6 cellular contexts compared by ENCODE assay signal in the genomic region with DNA sequence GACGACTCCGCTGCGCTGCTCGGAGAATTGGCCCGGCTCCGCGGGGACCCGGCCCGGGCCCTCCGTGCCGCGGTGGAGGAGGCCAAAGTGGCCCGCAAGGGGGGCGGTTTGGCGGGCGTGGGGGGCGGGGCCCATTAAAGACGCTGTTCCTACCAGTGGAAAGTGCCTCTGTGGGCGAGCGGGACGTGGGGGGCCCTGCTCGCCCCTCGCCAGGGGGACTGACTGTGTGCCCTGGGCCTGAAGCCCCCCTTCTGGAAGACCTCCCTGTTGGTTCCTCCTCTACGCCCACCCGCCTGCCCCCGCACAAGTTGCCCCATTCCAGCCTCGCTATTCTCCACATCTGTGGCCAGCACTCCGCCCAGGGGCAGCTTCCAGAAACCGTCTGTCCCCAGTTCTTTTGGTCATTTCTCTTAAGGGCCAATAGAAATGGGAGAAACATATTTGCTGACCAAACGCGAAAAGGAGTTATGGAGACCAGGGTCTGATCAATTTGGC. TPM values are rescaled to one million over a fixed set of nuclear protein-coding genes. Genes with fewer than 3 reads are reported as not detected.
DNase-seq lines count a peak whose midpoint lies in the region; ATAC-seq, FAIRE-seq and TF ChIP-seq lines count a peak whose summit lies in the region.

No MANE protein-coding gene starts in this region.

- DNase-seq in A549 (ENCODE audit: low read depth in 1 of 2, low spot score in 1 of 2), result no peak
- no peak for DNase-seq in RWPE2 (ENCODE audit: low spot score)
- DNase-seq in COLO668 (lab: John Stamatoyannopoulos, UW; ENCODE audit: unreplicated experiment), result no peak
- no peak for DNase-seq in NCI-H446 (lab: John Stamatoyannopoulos, UW)

- no peak for TF ChIP-seq RAD21 in A549 (conservative IDR thresholded peaks at IDR 0.05 in 1 of 2, IDR thresholded peaks at IDR 0.05 in 1 of 2)

- 51% methylated on average over 27 of the region's 31 CpGs for WGBS in A549 (ENCODE audit: missing lambda C conversion rate)

- TF ChIP-seq EP300 in A549 (IDR thresholded peaks at IDR 0.05), result no peak

- H3K27ac ChIP-seq in A549, result peak overlapping the region in 1 of 2 experiments; percentile 71; a peak in 3 of 6 replicates
- H3K27ac ChIP-seq in RWPE2 (ENCODE audit: poor library complexity, severe bottlenecking), result peak overlapping the region; percentile 82

- H3K36me3 ChIP-seq in RWPE2 (ENCODE audit: low read depth), result no peaks in the 10 kb centered on the region

- H3K27me3 ChIP-seq in RWPE2 (ENCODE audit: insufficient read depth, poor library complexity, severe bottlenecking), result no peaks in the 10 kb centered on the region

- H3K9me3 ChIP-seq in A549 (no peaks in the 10 kb centered on the region), RWPE2 (ENCODE audit: severe bottlenecking) (no peaks in the 10 kb centered on the region), iPS-18c (ENCODE audit: control insufficient read depth, insufficient read depth, low read length) (no peaks in the 10 kb centered on the region)

- H3K4me3 ChIP-seq in A549, result peak overlapping the region; percentile 55; the same call in 2 of the 3 replicates
- H3K4me3 ChIP-seq in RWPE2 (ENCODE audit: severe bottlenecking), result peak overlapping the region; percentile 44
- peak overlapping the region; percentile 75 for H3K4me3 ChIP-seq in iPS-18c (ENCODE audit: insufficient read depth, low read depth, low read length)

- peaks cover 31% of the 10 kb centered on the region for H3K4me1 ChIP-seq in A549
- H3K4me1 ChIP-seq in RWPE2 (ENCODE audit: insufficient read depth, poor library complexity, severe bottlenecking), result peaks cover 5% of the 10 kb centered on the region

- CTCF ChIA-PET in A549 (lab: Yijun Ruan, JAX), result interaction anchor here (0.6 to 17.0 kb wide), 59 partner anchors 12 to 301 kb away, joined by 3 to 342 read pairs (median 7); a partner anchor contains a TSS

- TF ChIP-seq CTCF in A549 (IDR thresholded peaks at IDR 0.05), result no peak
- TF ChIP-seq CTCF in RWPE2 (IDR thresholded peaks at IDR 0.05; ENCODE audit: poor library complexity, severe bottlenecking), result peak; percentile 82

- H3K4me2 ChIP-seq in A549, result peak overlapping the region; percentile 86

- POLR2A ChIA-PET in A549 (lab: Yijun Ruan, JAX), result interaction anchor here (0.6 to 3.0 kb wide), 12 partner anchors 17 to 250 kb away, joined by 3 to 31 read pairs (median 4); a partner anchor contains a TSS

- FAIRE-seq in A549 (lab: Jason Lieb, UNC), result no peak

- ATAC-seq in A549, result no peak
- no peak for ATAC-seq in RWPE2 (ENCODE audit: low read depth)
- ATAC-seq in GM18519 (IDR thresholded peaks at IDR 0.05; ENCODE audit: low FRiP score, unreplicated experiment), result no peak

- TF ChIP-seq POLR2A in A549 (IDR thresholded peaks at IDR 0.05; ENCODE audit: low read length), result no peak

TF ChIP-seq in A549, 52 proteins besides CTCF, POLR2A, EP300 and RAD21:
- TF ChIP-seq MAFK (IDR thresholded peaks at IDR 0.05; ENCODE audit: partially characterized antibody) (peak; percentile 2), FOXS1 (CRISPR knock-in tag; IDR thresholded peaks at IDR 0.05) (no peak), HDAC2 (IDR thresholded peaks at IDR 0.05) (no peak), RNF2 (IDR thresholded peaks at IDR 0.05; ENCODE audit: borderline replicate concordance, low read depth) (peak; percentile 88; the same call in 1 of the 2 replicates), ZSCAN20 (CRISPR knock-in tag; IDR thresholded peaks at IDR 0.05) (no peak), NPAS2 (CRISPR knock-in tag; IDR thresholded peaks at IDR 0.05; ENCODE audit: borderline replicate concordance) (no peak)
- TF ChIP-seq, protein P1, sequence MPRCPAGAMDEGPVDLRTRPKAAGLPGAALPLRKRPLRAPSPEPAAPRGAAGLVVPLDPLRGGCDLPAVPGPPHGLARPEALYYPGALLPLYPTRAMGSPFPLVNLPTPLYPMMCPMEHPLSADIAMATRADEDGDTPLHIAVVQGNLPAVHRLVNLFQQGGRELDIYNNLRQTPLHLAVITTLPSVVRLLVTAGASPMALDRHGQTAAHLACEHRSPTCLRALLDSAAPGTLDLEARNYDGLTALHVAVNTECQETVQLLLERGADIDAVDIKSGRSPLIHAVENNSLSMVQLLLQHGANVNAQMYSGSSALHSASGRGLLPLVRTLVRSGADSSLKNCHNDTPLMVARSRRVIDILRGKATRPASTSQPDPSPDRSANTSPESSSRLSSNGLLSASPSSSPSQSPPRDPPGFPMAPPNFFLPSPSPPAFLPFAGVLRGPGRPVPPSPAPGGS (IDR thresholded peaks at IDR 0.05), result no peak
- TF ChIP-seq, protein P2, sequence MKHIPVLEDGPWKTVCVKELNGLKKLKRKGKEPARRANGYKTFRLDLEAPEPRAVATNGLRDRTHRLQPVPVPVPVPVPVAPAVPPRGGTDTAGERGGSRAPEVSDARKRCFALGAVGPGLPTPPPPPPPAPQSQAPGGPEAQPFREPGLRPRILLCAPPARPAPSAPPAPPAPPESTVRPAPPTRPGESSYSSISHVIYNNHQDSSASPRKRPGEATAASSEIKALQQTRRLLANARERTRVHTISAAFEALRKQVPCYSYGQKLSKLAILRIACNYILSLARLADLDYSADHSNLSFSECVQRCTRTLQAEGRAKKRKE (CRISPR knock-in tag; IDR thresholded peaks at IDR 0.05; ENCODE audit: low read depth), result no peak

RNA-seq across cellular contexts. Expression of a gene that starts 1.9 kb away (rescaled TPM):
- polyA plus RNA-seq in A549 (2011; rRNA removed) (1.4 and 1.9 TPM in 2 replicates), A549 (2017; fragmentation: RNase III; extraction: RNeasy Plus Mini Kit Qiagen cat#74134 plus additional on column Dnase treatment) (1.1 to 1.8 TPM (median 1.5 TPM) in 3 replicates)
- 0.71 and 0.74 TPM in 2 replicates for polyA plus RNA-seq in A549 (2012; cell fraction: cytosol; rRNA removed)
- 3.3 and 4.8 TPM in 2 replicates for polyA plus RNA-seq in A549 (2012; cell fraction: nucleus; rRNA removed)
- polyA minus RNA-seq in A549 (2011; rRNA and poly(A)+ RNA removed), result 1.0 and 1.3 TPM in 2 replicates

RNA-seq across cellular contexts. Expression of a gene that starts 2.2 kb away (rescaled TPM):
- polyA plus RNA-seq in A549 (2011; rRNA removed), result 4.4 and 4.9 TPM in 2 replicates
- 4.4 and 5.5 TPM in 2 replicates for polyA plus RNA-seq in A549 (2012; cell fraction: cytosol; rRNA removed)
- 13.7 and 17.9 TPM in 2 replicates for polyA plus RNA-seq in A549 (2012; cell fraction: nucleus; rRNA removed)
- 6.5 to 8.9 TPM (median 8.1 TPM) in 3 replicates for polyA plus RNA-seq in A549 (2017; fragmentation: RNase III; extraction: RNeasy Plus Mini Kit Qiagen cat#74134 plus additional on column Dnase treatment)
- 5.5 and 6.2 TPM in 2 replicates for polyA minus RNA-seq in A549 (2011; rRNA and poly(A)+ RNA removed)

RNA-seq across cellular contexts. Expression of a gene that starts 7.4 kb away (rescaled TPM):
- polyA plus RNA-seq in A549 (2011; rRNA removed), result 6.5 and 6.9 TPM in 2 replicates
- polyA plus RNA-seq in A549 (2012; cell fraction: cytosol; rRNA removed), result 10.5 and 10.6 TPM in 2 replicates
- polyA plus RNA-seq in A549 (2012; cell fraction: nucleus; rRNA removed), result 3.0 and 4.2 TPM in 2 replicates
- 6.2 to 8.4 TPM (median 8.0 TPM) in 3 replicates for polyA plus RNA-seq in A549 (2017; fragmentation: RNase III; extraction: RNeasy Plus Mini Kit Qiagen cat#74134 plus additional on column Dnase treatment)
- polyA minus RNA-seq in A549 (2011; rRNA and poly(A)+ RNA removed), result 4.1 and 5.9 TPM in 2 replicates

RNA-seq across cellular contexts. Expression of a gene that starts 8.8 kb away (rescaled TPM):
- polyA plus RNA-seq in A549 (2011; rRNA removed), result not detected in 2 replicates
- polyA plus RNA-seq in A549 (2012; cell fraction: cytosol; rRNA removed), result not detected in 2 replicates
- polyA plus RNA-seq in A549 (2012; cell fraction: nucleus; rRNA removed), result not detected in 2 replicates
- not detected in 3 replicates for polyA plus RNA-seq in A549 (2017; fragmentation: RNase III; extraction: RNeasy Plus Mini Kit Qiagen cat#74134 plus additional on column Dnase treatment)
- not detected in 2 replicates for polyA minus RNA-seq in A549 (2011; rRNA and poly(A)+ RNA removed)

RNA-seq across cellular contexts. Expression of a gene that starts 12.0 kb away (rescaled TPM):
- polyA plus RNA-seq in A549 (2011; rRNA removed) (not detected in 2 replicates), A549 (2017; fragmentation: RNase III; extraction: RNeasy Plus Mini Kit Qiagen cat#74134 plus additional on column Dnase treatment) (not detected in 3 replicates)
- polyA plus RNA-seq in A549 (2012; cell fraction: cytosol; rRNA removed), result 0.03 TPM in 1 of 2 replicates, not detected in the other
- 0.10 and 0.12 TPM in 2 replicates for polyA plus RNA-seq in A549 (2012; cell fraction: nucleus; rRNA removed)
- not detected in 2 replicates for polyA minus RNA-seq in A549 (2011; rRNA and poly(A)+ RNA removed)
